In genomic region chr9:70563437-70564204, GRCh38 we compare ENCODE assay signal across 7 cellular contexts.
DNase-seq lines count a peak whose midpoint lies in the region; ATAC-seq and TF ChIP-seq lines count a peak whose summit lies in the region.

No MANE protein-coding gene starts in this region.

- no peaks in the 10 kb centered on the region for H3K27me3 ChIP-seq in colonic mucosa

- peak in 3 of 5 experiments; percentile 19 to 97 (median 21) for DNase-seq in T-helper 2 cell
- no peak for DNase-seq in colonic mucosa
- DNase-seq in naive thymus-derived CD8-positive, alpha-beta T cell, result peak in 9 of 10 donors; percentile 16 to 84 (median 62)
- no peak for DNase-seq in NK-92 treated with Interleukin-12 subunit alpha and Interleukin-12 subunit beta, amount 100 ng/mL, for 24 hours (lab: John Stamatoyannopoulos, UW)
- DNase-seq in NCI-H526 treated with DMSO at 0.1 percent for 48 hours (lab: John Stamatoyannopoulos, UW), result no peak

- H3K27me3 Mint-ChIP-seq in naive thymus-derived CD8-positive, alpha-beta T cell, result no peaks in the 10 kb centered on the region

- no peaks in the 10 kb centered on the region for H3K9me3 Mint-ChIP-seq in naive thymus-derived CD8-positive, alpha-beta T cell

- H3K4me1 ChIP-seq in colonic mucosa, result no peaks in the 10 kb centered on the region

- no peak overlapping the region for H3K4me3 ChIP-seq in colonic mucosa

- peaks cover 28 to 54% (median 44%) of the 10 kb centered on the region in 4 donors for H3K4me1 Mint-ChIP-seq in naive thymus-derived CD8-positive, alpha-beta T cell

- H3K36me3 ChIP-seq in colonic mucosa, result no peaks in the 10 kb centered on the region

- peak overlapping the region; percentile 54 for H3K27ac ChIP-seq in colonic mucosa

- ATAC-seq in GM18907 (IDR thresholded peaks at IDR 0.05; ENCODE audit: unreplicated experiment) (peak; percentile 97), HG03045 (IDR thresholded peaks at IDR 0.05; ENCODE audit: unreplicated experiment) (peak; percentile 98)
- ATAC-seq in naive thymus-derived CD8-positive, alpha-beta T cell, result peak; percentile 95

- H3K4me3 Mint-ChIP-seq in naive thymus-derived CD8-positive, alpha-beta T cell, result peak overlapping the region; percentile 48 to 78 (median 58)

- H3K9me3 ChIP-seq in colonic mucosa, result no peaks in the 10 kb centered on the region

- TF ChIP-seq CTCF in colonic mucosa (IDR thresholded peaks at IDR 0.05), result no peak

- peak overlapping the region; percentile 86 to 98 (median 94) for H3K27ac Mint-ChIP-seq in naive thymus-derived CD8-positive, alpha-beta T cell

- POLR2A ChIA-PET in naive thymus-derived CD8-positive, alpha-beta T cell (lab: Charles Lee), result interaction anchor here (1.5 to 5.5 kb wide), 3 partner anchors 12 to 151 kb away, joined by 4 to 56 read pairs (median 25); no protein-coding TSS in a partner anchor

- intact Hi-C loops in colonic mucosa (cut with DNase I), result no loop called here

- no peaks in the 10 kb centered on the region for H3K36me3 Mint-ChIP-seq in naive thymus-derived CD8-positive, alpha-beta T cell

- no peak overlapping the region for H3K9ac ChIP-seq in colonic mucosa (ENCODE audit: low read depth in 2 of 2, low read length in 2 of 2)

Comparison
In these comparisons a context has a peak if more than half of its experiments do, and no peak if none do; other contexts are left out.
1. DNase-seq: peak in T-helper 2 cell (3 of 5) and naive thymus-derived CD8-positive, alpha-beta T cell (9 of 10); none in colonic mucosa (single experiment), NK-92 treated with Interleukin-12 subunit alpha and Interleukin-12 subunit beta, amount 100 ng/mL, for 24 hours (single experiment) and NCI-H526 treated with DMSO at 0.1 percent for 48 hours (single experiment).
2. Peak in every context shown above with its lines, with median percentiles within 50 percentile points of each other: ATAC-seq.